In genomic region chr22:36977947-36978660, GRCh38 we compare ENCODE assay signal across 8 cellular contexts. TPM values are rescaled to one million over a fixed set of nuclear protein-coding genes. Genes with fewer than 3 reads are reported as not detected.
DNase-seq lines count a peak whose midpoint lies in the region; ATAC-seq and TF ChIP-seq lines count a peak whose summit lies in the region.

No MANE protein-coding gene starts in this region.

- H3K27ac ChIP-seq in BLaER1 treated with 17β-estradiol and CSF1 and Interleukin-3, amounts not matched to agents 10 nM and 100 nM, result peak overlapping the region in 9 of 11 experiments; percentile 8 to 70 (median 53); a peak in 15 of 22 replicates
- H3K27ac ChIP-seq in foreskin keratinocyte (no peak overlapping the region), stomach (peak overlapping the region in 4 of 5 donors; percentile 14 to 69 (median 62))

- no peaks in the 10 kb centered on the region for H3K9me3 ChIP-seq in BLaER1 treated with 17β-estradiol and CSF1 and Interleukin-3, amounts not matched to agents 10 nM and 100 nM (replicated peaks in 1 of 11)
- H3K9me3 ChIP-seq in neuron (ENCODE audit: low read length) (no peaks in the 10 kb centered on the region), stomach (no peaks in the 10 kb centered on the region)

- WGBS in stomach, 5 donors, result 13 to 16% (median 16%) methylated on average over 18 of the region's 18 CpGs

- no peaks in the 10 kb centered on the region for H4K20me1 ChIP-seq in BLaER1 treated with 17β-estradiol and CSF1 and Interleukin-3, amounts not matched to agents 10 nM and 100 nM

- peak overlapping the region; percentile 44 to 65 (median 56) for H3K4me3 ChIP-seq in BLaER1 treated with 17β-estradiol and CSF1 and Interleukin-3, amounts not matched to agents 10 nM and 100 nM
- H3K4me3 ChIP-seq in neuron (ENCODE audit: low read length) (peak overlapping the region; percentile 42), stomach (peak overlapping the region; percentile 36 to 42 (median 41))

- ATAC-seq in GM21381 (IDR thresholded peaks at IDR 0.05; ENCODE audit: unreplicated experiment), result peak; percentile 68
- peak; percentile 76 for ATAC-seq in foreskin keratinocyte

- TF ChIP-seq POLR2A in Raji (IDR thresholded peaks at IDR 0.05; ENCODE audit: insufficient read depth, low read depth, low read length) (peak; percentile 37; the same call in 1 of the 2 replicates), stomach (IDR thresholded peaks at IDR 0.05) (no peak)

- no peaks in the 10 kb centered on the region for H3K27me3 ChIP-seq in BLaER1 treated with 17β-estradiol and CSF1 and Interleukin-3, amounts not matched to agents 10 nM and 100 nM
- peaks cover 9% of the 10 kb centered on the region for H3K27me3 ChIP-seq in foreskin keratinocyte
- H3K27me3 ChIP-seq in neuron (ENCODE audit: insufficient read depth, low read length), result peaks cover 3% of the 10 kb centered on the region
- H3K27me3 ChIP-seq in stomach, result peaks cover 0 to 13% (median 0%) of the 10 kb centered on the region in 3 donors

- H3K4me2 ChIP-seq in BLaER1 treated with 17β-estradiol and CSF1 and Interleukin-3, amounts not matched to agents 10 nM and 100 nM, result peak overlapping the region; percentile 81 to 98 (median 89)

- peak overlapping the region; percentile 36 for H2AFZ ChIP-seq in neuron (ENCODE audit: low read depth, low read length)

- H3K4me1 ChIP-seq in BLaER1 treated with 17β-estradiol and CSF1 and Interleukin-3, amounts not matched to agents 10 nM and 100 nM, result peaks cover 5 to 30% (median 25%) of the 10 kb centered on the region in 10 experiments; a peak in 19 of 20 replicates
- H3K4me1 ChIP-seq in foreskin keratinocyte (no peaks in the 10 kb centered on the region), neuron (ENCODE audit: insufficient read depth, low read length) (no peaks in the 10 kb centered on the region), stomach (peaks cover 5 to 12% (median 10%) of the 10 kb centered on the region in 4 donors)

- no peaks in the 10 kb centered on the region for H3K36me3 ChIP-seq in BLaER1 treated with 17β-estradiol and CSF1 and Interleukin-3, amounts not matched to agents 10 nM and 100 nM
- H3K36me3 ChIP-seq in neuron (ENCODE audit: insufficient read depth, low read length), result no peaks in the 10 kb centered on the region
- H3K36me3 ChIP-seq in stomach, result no peaks in the 10 kb centered on the region

- peak; percentile 96 for TF ChIP-seq CTCF in foreskin keratinocyte (conservative IDR thresholded peaks at IDR 0.05)
- peak in 5 of 7 experiments; percentile 90 to 95 (median 94) for TF ChIP-seq CTCF in stomach (IDR thresholded peaks at IDR 0.05)

- H3K9ac ChIP-seq in BLaER1 treated with 17β-estradiol and CSF1 and Interleukin-3, amounts not matched to agents 10 nM and 100 nM, result peak overlapping the region; percentile 2 to 72 (median 57); a peak in 19 of 22 replicates

- TF ChIP-seq EP300 in stomach (IDR thresholded peaks at IDR 0.05), result no peak

- DNase-seq in M059J (ENCODE audit: low read depth) (peak; percentile 76), foreskin keratinocyte (peak; percentile 23 to 41), stomach (peak; percentile 92)
- peak; percentile 82 for DNase-seq in activated effector memory CD4-positive, alpha-beta T cell treated with Interleukin-2 at 50 U/mL for 16 hours

- intact Hi-C loops in stomach (cut with DNase I; ENCODE audit: low total_unique reads), result loop anchor here (10.0 kb wide), 1 partner anchor 123 kb away; no protein-coding TSS in a partner anchor

RNA-seq across cellular contexts. Expression of gene TST, which starts 41.1 kb away (rescaled TPM):
- 17.1 and 24.0 TPM in 2 replicates for total RNA-seq in M059J (2014; rRNA removed; shearing (Covaris generic))
- 18.1 and 19.7 TPM in 2 replicates for total RNA-seq in foreskin keratinocyte
- polyA plus RNA-seq in foreskin keratinocyte, result 23.2 and 26.2 TPM in 2 replicates
- total RNA-seq in stomach, result 100 to 1,000 TPM in 1 of 5 donors, 10 to 100 TPM in 4; 51.8 to 709 (median 91.4) TPM
- polyA plus RNA-seq in stomach, result 100 to 1,000 TPM in 2 of 3 donors, 10 to 100 TPM in 1; 87.1 to 377 (median 103) TPM

RNA-seq across cellular contexts. Expression of gene MPST, which starts 41.4 kb away (rescaled TPM):
- total RNA-seq in M059J (2014; rRNA removed; shearing (Covaris generic)), result 40.0 and 53.0 TPM in 2 replicates
- total RNA-seq in foreskin keratinocyte (57.5 and 62.6 TPM in 2 replicates), stomach (1,000 to 10,000 TPM in 1 of 5 donors, 100 to 1,000 TPM in 2, 10 to 100 TPM in 2; 48.3 to 1,943 (median 152) TPM)
- polyA plus RNA-seq in foreskin keratinocyte (82.2 TPM in 2 replicates), stomach (100 to 1,000 TPM; 123 to 178 (median 172) TPM)

Comparison
In these comparisons a context has a peak if more than half of its experiments do, and no peak if none do; other contexts are left out.
1. DNase-seq: peak in every context shown above with its lines; median percentile 92 in stomach; 82 in activated effector memory CD4-positive, alpha-beta T cell treated with Interleukin-2 at 50 U/mL for 16 hours; 76 in M059J; 32 in foreskin keratinocyte.